Comparison of ENCODE assay signal across 10 cellular contexts in the genomic region with DNA sequence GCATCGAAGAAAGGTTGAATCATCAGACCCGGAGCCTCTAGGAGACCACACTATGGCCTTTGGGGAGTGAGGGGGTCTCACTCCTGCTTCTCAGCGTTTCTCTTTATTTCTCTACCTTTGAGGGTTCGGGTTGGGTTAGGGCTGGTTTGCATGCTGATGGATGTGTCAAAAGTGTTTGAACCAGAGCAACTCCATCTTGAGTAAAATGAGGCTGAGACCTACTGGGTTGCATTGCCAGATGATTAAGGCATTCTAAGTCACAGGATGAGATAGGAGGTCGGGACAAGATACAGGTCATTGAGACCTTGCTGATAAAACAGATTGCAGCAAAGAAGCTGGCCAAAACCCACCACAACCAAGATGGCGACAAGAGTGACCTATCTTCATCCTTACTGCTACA.
"Had no signal": no experiment of that assay in that cellular context is flagged by ENCODE, and none has a peak within 500 bp of the region (broad histone marks: within the 10 kb centered on the region; RNA-seq: fewer than 3 reads in every experiment).

No MANE protein-coding gene starts in this region.

- ATAC-seq: left cardiac atrium, lower lobe of right lung had no signal

- H3K36me3 ChIP-seq: lower lobe of right lung, tibial nerve had no signal

- DNase-seq: caudate nucleus; cortex of kidney; effector CD8-positive, alpha-beta T cell; foreskin melanocyte; head of caudate nucleus; left cardiac atrium; lower lobe of right lung; midbrain had no signal

- H3K4me3 ChIP-seq: lower lobe of right lung, tibial nerve had no signal

- H3K4me1 ChIP-seq: parathyroid adenoma had no signal

- H3K9me3 ChIP-seq: lower lobe of right lung, tibial nerve had no signal

- H3K27ac ChIP-seq: lower lobe of right lung, parathyroid adenoma, tibial nerve had no signal
